ENCODE assay signal across 1 cellular context in genomic region chr2:121771976-121772742, GRCh38.
TF ChIP-seq lines count a peak whose summit lies in the region.

No MANE protein-coding gene starts in this region.

TF ChIP-seq in H1, 55 proteins besides CTCF, POLR2A, EP300 and RAD21:
- no peak for TF ChIP-seq TCF12 (IDR thresholded peaks at IDR 0.05; ENCODE audit: low read depth, low read length)
- no peak for TF ChIP-seq JUND (IDR thresholded peaks at IDR 0.05; ENCODE audit: low read length)
